ENCODE assay signal across 8 cellular contexts in the genomic region with DNA sequence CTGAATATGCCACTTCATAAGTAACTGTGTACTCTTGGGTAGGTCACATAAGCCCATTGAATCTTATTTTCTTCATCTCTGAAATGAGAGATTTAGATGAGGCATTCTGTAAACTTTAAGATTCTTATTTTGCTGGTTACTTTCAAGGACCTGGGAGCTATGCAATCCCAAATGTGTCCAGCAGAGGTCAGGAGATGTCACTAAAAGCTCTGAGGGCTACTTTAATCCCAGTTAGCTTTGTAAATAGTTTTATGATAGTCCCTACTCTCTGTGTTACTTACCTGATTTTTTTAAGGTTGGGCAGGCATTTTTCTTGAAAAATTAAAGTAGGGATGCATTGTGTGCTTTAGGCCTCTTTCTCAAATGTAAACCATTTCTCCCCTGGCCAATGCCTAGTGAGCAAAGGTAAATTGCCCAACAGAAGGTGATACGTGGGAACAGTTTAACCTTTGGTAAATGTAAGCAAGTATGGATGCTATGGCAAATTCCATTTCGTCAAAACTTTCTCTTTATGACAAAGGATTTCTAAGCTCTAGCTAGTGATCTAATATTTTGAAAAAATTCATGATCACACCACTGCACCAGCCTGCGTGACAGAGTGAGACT. TPM values are rescaled to one million over a fixed set of nuclear protein-coding genes. Genes with fewer than 3 reads are reported as not detected.
DNase-seq lines count a peak whose midpoint lies in the region; ATAC-seq, FAIRE-seq and TF ChIP-seq lines count a peak whose summit lies in the region.

No MANE protein-coding gene starts in this region.

- H3K4me3 ChIP-seq in AG04449 (ENCODE audit: low read depth, low read length) = no peak overlapping the region
- H3K4me3 ChIP-seq in HepG2 (replicated peaks in 1 of 3; ENCODE audit: insufficient read depth in 1 of 3, low read depth in 2 of 3, low read length in 3 of 3) = no peak overlapping the region

- DNase-seq in AG04449 (ENCODE audit: low read depth, low spot score) (peak; percentile 16), GM19239 (ENCODE audit: insufficient read length, low spot score) (peak; percentile 48), NCI-H446 (lab: John Stamatoyannopoulos, UW) (peak; percentile 25 to 60), cerebellum (ENCODE audit: low spot score) (peak; percentile 64), HepG2 (ENCODE audit: low spot score) (peak; percentile 63)
- DNase-seq in activated CD4-positive, alpha-beta T cell treated with anti-CD3 and anti-CD28 coated beads for 1 hour = peak; percentile 53
- peak; percentile 52 to 58 (median 53) for DNase-seq in stimulated activated CD4-positive, alpha-beta T cell treated with anti-CD3 and anti-CD28 coated beads, TNF-alpha, amount 100 ng/mL, for 4 hours (ENCODE audit: low read depth in 3 of 3)

- no peak overlapping the region for H2AFZ ChIP-seq in HepG2 (ENCODE audit: low read length)

- TF ChIP-seq EP300 in HepG2 (IDR thresholded peaks at IDR 0.05; ENCODE audit: low read depth in 2 of 2, low read length in 2 of 2) = no peak
- TF ChIP-seq EP300 in HepG2 (CRISPR knock-in tag; IDR thresholded peaks at IDR 0.05; ENCODE audit: borderline replicate concordance) = no peak

- TF ChIP-seq CTCF in AG04449 (IDR thresholded peaks at IDR 0.05; ENCODE audit: insufficient read depth, low read length, missing control alignments) (peak; percentile 62), HepG2 (CRISPR knock-in tag; IDR thresholded peaks at IDR 0.05) (peak; percentile 74)

- H3K36me3 ChIP-seq in HepG2 (replicated peaks in 1 of 2; ENCODE audit: control insufficient read depth in 1 of 2, insufficient read depth in 2 of 2, low read length in 2 of 2) = no peaks in the 10 kb centered on the region

- no peak for TF ChIP-seq POLR2A in HepG2 (IDR thresholded peaks at IDR 0.05; ENCODE audit: insufficient read depth in 1 of 2, low read depth in 2 of 2, low read length in 2 of 2)

- H3K9me3 ChIP-seq in HepG2 (ENCODE audit: low read length) = no peaks in the 10 kb centered on the region

- H3K27me3 ChIP-seq in HepG2 (ENCODE audit: control insufficient read depth in 1 of 2, insufficient read depth in 2 of 2, low read length in 2 of 2) = peaks cover 2 to 24% of the 10 kb centered on the region in 2 experiments; a peak in 3 of 5 replicates

- POLR2A ChIA-PET in AG04449 (lab: Yijun Ruan, JAX) (interaction anchor here (1.1 kb wide), 1 partner anchor 96 kb away, joined by 8 read pairs; no protein-coding TSS in a partner anchor), HepG2 (lab: Yijun Ruan, JAX) (interaction anchor here (0.7 to 1.1 kb wide), 3 partner anchors 58 to 194 kb away, joined by 3 to 12 read pairs (median 5); no protein-coding TSS in a partner anchor)

- intact Hi-C loops in HepG2 (cut with micrococcal nuclease; ENCODE audit: unreplicated experiment) = loop anchor here (1.0 to 10.0 kb wide), 3 partner anchors 95 to 368 kb away; partner anchors contain the start of gene KSR1

- in situ Hi-C loops in HepG2 (cut with HindIII; ENCODE audit: extremely low pct_ligation_motif_present, low pct_unique_long_range_greater_than_20kb) = loop anchor here (10.0 kb wide), 3 partner anchors 118 to 358 kb away; partner anchors contain the start of gene KSR1

- peak overlapping the region; percentile 42; the same call in 1 of the 2 replicates for H3K4me2 ChIP-seq in HepG2 (ENCODE audit: low read depth, low read length)

- ATAC-seq in HepG2 (peak; percentile 60; the same call in 2 of the 3 replicates), HG02642 (IDR thresholded peaks at IDR 0.05; ENCODE audit: poor library complexity, unreplicated experiment) (no peak)

- TF ChIP-seq RAD21 in HepG2 (CRISPR knock-in tag; IDR thresholded peaks at IDR 0.05) = peak; percentile 66

- no peaks in the 10 kb centered on the region for H4K20me1 ChIP-seq in HepG2 (ENCODE audit: insufficient read depth, low read length)

- H3K27ac ChIP-seq in HepG2 (ENCODE audit: extremely low read length, insufficient read depth, low read length) = no peak overlapping the region

- CTCF ChIA-PET in AG04449 (lab: Yijun Ruan, JAX) = interaction anchor here (0.6 to 15.0 kb wide), 60 partner anchors 8 to 657 kb away, joined by 3 to 367 read pairs (median 4); partner anchors contain the start of genes KSR1 and WSB1
- CTCF ChIA-PET in HepG2 (lab: Yijun Ruan, JAX; ENCODE audit: low intra/inter-chr PET ratio, low total read pairs) = interaction anchor here (0.9 to 3.3 kb wide), 7 partner anchors 96 to 365 kb away, joined by 3 to 43 read pairs (median 4); partner anchors contain the start of gene KSR1

- 31% methylated on average over 3 of the region's 3 CpGs for WGBS in HepG2 (ENCODE audit: low lambda C conversion rate)

- no TSS peak for BruUV-seq in HepG2 (replicated peaks; lab: Mats Ljungman, UMichigan)

- FAIRE-seq in GM19239 (lab: Jason Lieb, UNC) = peak; percentile 95
- FAIRE-seq in HepG2 (lab: Jason Lieb, UNC) = peak; percentile 83

- no peak overlapping the region for H3K9ac ChIP-seq in HepG2 (ENCODE audit: insufficient read depth, low read depth, low read length)

- peaks cover 19% of the 10 kb centered on the region for H3K4me1 ChIP-seq in HepG2 (ENCODE audit: insufficient read depth, low read length)

- H3K79me2 ChIP-seq in HepG2 (ENCODE audit: insufficient read depth, low read length) = no peaks in the 10 kb centered on the region

TF ChIP-seq in HepG2, 621 proteins besides CTCF, POLR2A, EP300 and RAD21:
- TF ChIP-seq PPARG (CRISPR knock-in tag; conservative IDR thresholded peaks at IDR 0.05) (no peak), STAG1 (CRISPR knock-in tag; IDR thresholded peaks at IDR 0.05) (peak; percentile 86), SMC3 (IDR thresholded peaks at IDR 0.05; ENCODE audit: low read length) (peak; percentile 86), ARID3A (IDR thresholded peaks at IDR 0.05; ENCODE audit: low read depth, low read length) (peak; percentile 44; the same call in 1 of the 2 replicates)
- TF ChIP-seq, protein P1, sequence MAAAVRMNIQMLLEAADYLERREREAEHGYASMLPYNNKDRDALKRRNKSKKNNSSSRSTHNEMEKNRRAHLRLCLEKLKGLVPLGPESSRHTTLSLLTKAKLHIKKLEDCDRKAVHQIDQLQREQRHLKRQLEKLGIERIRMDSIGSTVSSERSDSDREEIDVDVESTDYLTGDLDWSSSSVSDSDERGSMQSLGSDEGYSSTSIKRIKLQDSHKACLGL (CRISPR knock-in tag; IDR thresholded peaks at IDR 0.05) = no peak

RNA-seq across cellular contexts. Expression of gene WSB1, which starts 57.1 kb away (rescaled TPM):
- 340 TPM for total RNA-seq in cerebellum
- total RNA-seq in HepG2 (2016; rRNA removed; fragmentation: Illumina TruSeq; extraction: Trizol) = 81.3 and 93.3 TPM in 2 replicates
- 26.6 and 31.7 TPM in 2 replicates for total RNA-seq in HepG2 (2016; cell fraction: cytosol; rRNA removed; fragmentation: Illumina TruSeq; extraction: Trizol; ENCODE audit: low read depth)
- 77.2 and 87.4 TPM in 2 replicates for total RNA-seq in HepG2 (2016; cell fraction: insoluble cytoplasmic fraction; rRNA removed; fragmentation: Illumina TruSeq; extraction: Trizol)
- 21.0 and 21.8 TPM in 2 replicates for total RNA-seq in HepG2 (2016; cell fraction: membrane; rRNA removed; fragmentation: Illumina TruSeq; extraction: Trizol)
- 85.9 and 97.4 TPM in 2 replicates for total RNA-seq in HepG2 (2016; cell fraction: nucleus; rRNA removed; fragmentation: Illumina TruSeq; extraction: Trizol)
- 253 and 294 TPM in 2 replicates for polyA plus RNA-seq in HepG2 (2011; rRNA removed)
- polyA plus RNA-seq in HepG2 (2011; cell fraction: cytosol; rRNA removed) = 120 and 143 TPM in 2 replicates
- 1,276 and 1,394 TPM in 2 replicates for polyA plus RNA-seq in HepG2 (2011; cell fraction: nucleus; rRNA removed)
- polyA plus RNA-seq in HepG2 (2012) = 89.4 and 114 TPM in 2 replicates
- 1.8 and 1.9 TPM in 2 replicates for polyA plus RNA-seq in HepG2 (2016; cell fraction: cytosol; fragmentation: Illumina TruSeq; extraction: Trizol; ENCODE audit: low read depth)
- polyA plus RNA-seq in HepG2 (2016; cell fraction: insoluble cytoplasmic fraction; fragmentation: Illumina TruSeq; extraction: Trizol; ENCODE audit: low read depth) = 71.2 and 71.6 TPM in 2 replicates
- 3.9 and 4.5 TPM in 2 replicates for polyA plus RNA-seq in HepG2 (2016; cell fraction: membrane; fragmentation: Illumina TruSeq; extraction: Trizol; ENCODE audit: low read depth)
- polyA plus RNA-seq in HepG2 (2016; cell fraction: nucleus; fragmentation: Illumina TruSeq; extraction: Trizol; ENCODE audit: insufficient read depth, low read depth) = 181 and 184 TPM in 2 replicates
- 35.0 and 79.1 TPM in 2 replicates for polyA minus RNA-seq in HepG2 (2011; rRNA and poly(A)+ RNA removed; ENCODE audit: low replicate concordance)
- polyA minus RNA-seq in HepG2 (2011; cell fraction: cytosol; rRNA and poly(A)+ RNA removed) = 52.6 and 57.0 TPM in 2 replicates
- 216 and 246 TPM in 2 replicates for polyA minus RNA-seq in HepG2 (2011; cell fraction: nucleus; rRNA and poly(A)+ RNA removed)
